ENCODE assay signal across 24 cellular contexts in the genomic region with DNA sequence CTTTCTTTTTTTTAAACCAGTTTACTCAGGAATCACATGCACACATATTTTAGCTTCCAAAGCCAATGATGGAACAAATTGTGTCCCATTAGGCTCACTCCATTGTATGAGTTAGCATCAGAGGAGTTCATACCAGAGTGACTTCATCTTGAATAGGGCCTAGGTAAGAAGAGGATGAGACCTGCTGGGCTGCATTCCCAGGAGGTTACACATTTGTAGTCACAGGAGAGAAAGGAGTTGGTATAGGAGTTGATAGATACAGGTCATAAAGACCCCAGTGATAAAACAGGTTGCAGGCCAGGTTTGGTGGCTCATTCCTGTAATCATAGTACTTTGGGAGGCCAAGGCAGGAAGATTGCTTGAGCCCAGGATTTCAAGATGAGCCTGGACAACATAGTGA.
"Had no signal": no experiment of that assay in that cellular context is flagged by ENCODE, and none has a peak within 500 bp of the region (broad histone marks: within the 10 kb centered on the region; RNA-seq: fewer than 3 reads in every experiment).

No MANE protein-coding gene starts in this region.

- H3K36me3 Mint-ChIP-seq: natural killer cell treated with Interleukin-12 subunit alpha and Interleukin-12 subunit beta and Interleukin-15 and Interleukin-18, amount 100 ng/mL, for 72 hours; stimulated activated memory B cell treated with anti-CD40 and anti-IgM and Interleukin-4, amounts not matched to agents 10 μg/mL and 1 μg/mL and 100 μg/mL, for 72 hours had no signal

- H3K4me1 Mint-ChIP-seq: endodermal cell had no signal

- H3K79me2 ChIP-seq: parathyroid adenoma had no signal

- H3K4me3 Mint-ChIP-seq: endodermal cell; natural killer cell treated with Interleukin-12 subunit alpha and Interleukin-12 subunit beta and Interleukin-15 and Interleukin-18, amount 100 ng/mL, for 72 hours; stimulated activated memory B cell treated with anti-CD40 and anti-IgM and Interleukin-4, amounts not matched to agents 10 μg/mL and 1 μg/mL and 100 μg/mL, for 72 hours; stimulated activated naive CD8-positive, alpha-beta T cell treated with anti-CD3 and anti-CD28 coated beads, Interleukin-15, Interleukin-2, amounts not matched to agents 100 ng/mL and 50 ng/mL, for 24 hours had no signal

- H3K36me3 ChIP-seq: gastrocnemius medialis, left ventricle myocardium inferior, lower lobe of right lung, prostate gland, right lobe of liver, spleen had no signal

- H3K4me3 ChIP-seq: coronary artery, gastrocnemius medialis, left ventricle myocardium inferior, lower lobe of right lung, prostate gland, right lobe of liver, tibial nerve had no signal

- H3K27ac Mint-ChIP-seq: endodermal cell; natural killer cell treated with Interleukin-12 subunit alpha and Interleukin-12 subunit beta and Interleukin-15 and Interleukin-18, amount 100 ng/mL, for 72 hours; stimulated activated memory B cell treated with anti-CD40 and anti-IgM and Interleukin-4, amounts not matched to agents 10 μg/mL and 1 μg/mL and 100 μg/mL, for 72 hours; stimulated activated naive CD8-positive, alpha-beta T cell treated with anti-CD3 and anti-CD28 coated beads, Interleukin-15, Interleukin-2, amounts not matched to agents 100 ng/mL and 50 ng/mL, for 24 hours had no signal

- H2AFZ ChIP-seq: parathyroid adenoma had no signal

- DNase-seq: effector CD4-positive, alpha-beta T cell; endodermal cell; gastrocnemius medialis; glutamatergic neuron; left cardiac atrium; left ventricle myocardium inferior; lower lobe of right lung; mesenchymal stem cell; midbrain; occipital lobe; retina; right lobe of liver; spleen; stimulated activated CD4-positive, alpha-beta T cell treated with anti-CD3 and anti-CD28 coated beads, Interleukin-15, amount 100 ng/mL, for 24 hours; stimulated activated CD4-positive, alpha-beta T cell treated with anti-CD3 and anti-CD28 coated beads, Interleukin-1b, Interleukin-23, amount 100 ng/mL, for 48 hours; stimulated activated CD4-positive, alpha-beta T cell treated with anti-CD3 and anti-CD28 coated beads, Interleukin-4, amount 100 ng/mL, for 24 hours had no signal

- H3K9me3 Mint-ChIP-seq: natural killer cell treated with Interleukin-12 subunit alpha and Interleukin-12 subunit beta and Interleukin-15 and Interleukin-18, amount 100 ng/mL, for 72 hours; stimulated activated naive CD8-positive, alpha-beta T cell treated with anti-CD3 and anti-CD28 coated beads, Interleukin-15, Interleukin-2, amounts not matched to agents 100 ng/mL and 50 ng/mL, for 24 hours had no signal

- H3K27me3 ChIP-seq: gastrocnemius medialis, right lobe of liver, tibial nerve had no signal

- H3K4me1 ChIP-seq: parathyroid adenoma had no signal

- H3K27ac ChIP-seq: coronary artery, gastrocnemius medialis, left ventricle myocardium inferior, lower lobe of right lung, parathyroid adenoma, prostate gland, right lobe of liver, spleen, tibial nerve had no signal

- H3K9me3 ChIP-seq: gastrocnemius medialis, lower lobe of right lung, prostate gland, right lobe of liver had no signal

- ATAC-seq: esophagus mucosa; gastrocnemius medialis; left cardiac atrium; lower lobe of right lung; natural killer cell treated with Interleukin-12 subunit alpha and Interleukin-12 subunit beta and Interleukin-15 and Interleukin-18, amount 100 ng/mL, for 72 hours; right lobe of liver; stimulated activated memory B cell treated with anti-CD40 and anti-IgM and Interleukin-4, amounts not matched to agents 10 μg/mL and 1 μg/mL and 100 μg/mL, for 72 hours had no signal

- H3K9ac ChIP-seq: parathyroid adenoma had no signal
